In genomic region chr6:24494726-24495515, GRCh38 we compare ENCODE assay signal across 8 cellular contexts.
DNase-seq lines count a peak whose midpoint lies in the region; ATAC-seq and TF ChIP-seq lines count a peak whose summit lies in the region.

Gene ALDH5A1, plus strand, starts transcription at chr6:24494969. Its CDS starts 28 bp downstream, at chr6:24494997.

- H3K27me3 ChIP-seq in muscle layer of colon (ENCODE audit: control insufficient read depth in 1 of 2, insufficient read depth in 2 of 2, low read length in 2 of 2), result no peaks in the 10 kb centered on the region

- peak; percentile 78 for DNase-seq in CD1c-positive myeloid dendritic cell (ENCODE audit: extremely low spot score)
- DNase-seq in GM19238 (ENCODE audit: insufficient read length, low spot score), result peak; percentile 67
- DNase-seq in NOMO-1 treated with DMSO at 0.1 percent for 48 hours (lab: John Stamatoyannopoulos, UW; ENCODE audit: unreplicated experiment), result peak; percentile 68
- DNase-seq in activated CD8-positive, alpha-beta memory T cell treated with anti-CD3 and anti-CD28 coated beads, Interleukin-2, amount 50 U/mL, for 4 hours, result peak; percentile 87
- DNase-seq in epithelial cell of esophagus (ENCODE audit: low read depth), result peak; percentile 63
- peak; percentile 46 to 60 for DNase-seq in stimulated activated CD8-positive, alpha-beta memory T cell treated with anti-CD3 and anti-CD28 coated beads, Interleukin-7, amount 100 ng/mL, for 1 hour (ENCODE audit: low read depth in 2 of 2)

- H3K4me3 ChIP-seq in epithelial cell of esophagus (ENCODE audit: low read length) (peak within 1 kb of the TSS; percentile 46), muscle layer of colon (ENCODE audit: low read depth in 1 of 2, low read length in 2 of 2) (peak within 1 kb of the TSS; percentile 60 to 80)

- no peaks in the 10 kb centered on the region for H3K36me3 ChIP-seq in muscle layer of colon (ENCODE audit: insufficient read depth, low read length)

- peak; percentile 19 for TF ChIP-seq CTCF in epithelial cell of esophagus (IDR thresholded peaks at IDR 0.05; ENCODE audit: insufficient read depth, low read depth, low read length, missing control alignments)

- peaks cover 6% of the 10 kb centered on the region for H3K4me1 ChIP-seq in muscle layer of colon (ENCODE audit: insufficient read depth, low read length)

- ATAC-seq in HG03439 (IDR thresholded peaks at IDR 0.05; ENCODE audit: unreplicated experiment), result peak; percentile 68

- peak within 1 kb of the TSS; percentile 54 for H3K9ac ChIP-seq in muscle layer of colon (ENCODE audit: low read length)

- no peaks in the 10 kb centered on the region for H3K9me3 ChIP-seq in muscle layer of colon (ENCODE audit: low read length)

- H3K27ac ChIP-seq in muscle layer of colon (ENCODE audit: low read depth, low read length), result peak within 1 kb of the TSS; percentile 47

Comparison
In these comparisons a context has a peak if more than half of its experiments do, and no peak if none do; other contexts are left out.
1. Peak in every context shown above with its lines: DNase-seq, ATAC-seq, H3K4me3 ChIP-seq and H3K27ac ChIP-seq.